ENCODE assay signal across 13 cellular contexts in the genomic region with DNA sequence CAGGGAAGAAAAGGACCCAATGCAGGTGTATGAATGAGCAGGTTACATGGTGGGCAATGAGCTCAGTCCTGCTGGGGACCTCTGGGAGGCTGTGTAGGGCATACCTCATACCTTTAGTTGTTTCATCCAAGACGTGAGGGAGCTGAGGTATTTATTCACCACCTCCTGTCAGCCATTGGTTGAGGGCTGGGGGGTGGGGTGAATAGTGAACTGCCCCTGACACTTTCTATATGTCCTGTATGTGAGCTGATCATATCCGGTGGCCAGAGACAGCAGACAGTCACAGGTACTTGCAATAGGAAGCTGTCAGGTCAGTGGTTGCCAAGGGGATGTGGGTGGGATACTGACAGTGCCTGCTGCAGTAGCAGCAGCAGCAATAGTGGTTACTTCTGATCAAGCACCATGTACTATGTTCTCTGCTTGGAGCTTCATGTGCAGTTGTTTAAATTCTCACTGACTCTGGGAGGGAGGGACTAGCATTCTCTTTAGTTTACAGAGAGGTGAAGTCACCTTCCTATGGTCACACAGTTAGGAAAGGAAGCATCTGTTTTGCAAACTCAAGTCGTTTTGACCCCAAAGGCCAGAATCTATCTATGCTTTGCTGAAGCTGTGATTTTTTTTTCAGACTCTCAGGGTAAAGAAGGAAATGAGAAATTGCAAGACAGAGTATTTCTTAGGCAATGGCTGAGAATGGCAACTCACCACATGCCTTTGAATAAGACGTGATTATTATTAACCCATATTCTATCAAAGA. TPM values are rescaled to one million over a fixed set of nuclear protein-coding genes. Genes with fewer than 3 reads are reported as not detected.
A peak's percentile ranks its signal among the peaks of the same experiment; 100 is the strongest.
DNase-seq lines count a peak whose midpoint lies in the region; ATAC-seq and TF ChIP-seq lines count a peak whose summit lies in the region.
"Had no signal": no experiment of that assay in that cellular context is flagged by ENCODE, and none has a peak within 500 bp of the region (broad histone marks: within the 10 kb centered on the region; RNA-seq: fewer than 3 reads in every experiment).

No MANE protein-coding gene starts in this region.

- no peaks in the 10 kb centered on the region for H3K27me3 Mint-ChIP-seq in stimulated activated memory B cell treated with anti-CD40 and anti-IgM and Interleukin-4, amounts not matched to agents 10 μg/mL and 1 μg/mL and 100 μg/mL, for 72 hours

- H3K4me3 Mint-ChIP-seq in stimulated activated memory B cell treated with anti-CD40 and anti-IgM and Interleukin-4, amounts not matched to agents 10 μg/mL and 1 μg/mL and 100 μg/mL, for 72 hours = no peak overlapping the region
- H3K4me3 Mint-ChIP-seq: GM23338 had no signal

- no peak for ATAC-seq in activated naive CD4-positive, alpha-beta T cell treated with anti-CD3 and anti-CD28 coated beads, Interleukin-2, amount 50 U/mL, for 72 hours
- peak; percentile 59 for ATAC-seq in HG03439 (IDR thresholded peaks at IDR 0.05; ENCODE audit: unreplicated experiment)
- no peak for ATAC-seq in stimulated activated memory B cell treated with anti-CD40 and anti-IgM and Interleukin-4, amounts not matched to agents 10 μg/mL and 1 μg/mL and 100 μg/mL, for 72 hours
- ATAC-seq: GM23338 had no signal

- TF ChIP-seq CTCF in choroid plexus epithelial cell (conservative IDR thresholded peaks at IDR 0.05; ENCODE audit: low read depth, low read length) = no peak

- DNase-seq in activated naive CD4-positive, alpha-beta T cell treated with anti-CD3 and anti-CD28 coated beads, Interleukin-2, amount 50 U/mL, for 72 hours (ENCODE audit: low spot score in 2 of 2) = no peak
- DNase-seq in activated naive CD4-positive, alpha-beta T cell treated with Interleukin-2 at 50 U/mL for 16 hours = no peak
- DNase-seq in choroid plexus epithelial cell (ENCODE audit: low read depth) = peak; percentile 85
- DNase-seq in NCI-H2171 treated with DMSO at 0.1 percent for 48 hours (lab: John Stamatoyannopoulos, UW) = no peak
- DNase-seq in RKO (ENCODE audit: low spot score) = no peak
- DNase-seq in kidney tubule cell (ENCODE audit: low spot score) = no peak
- DNase-seq: AML-193, NCI-H1930 had no signal

- H3K9me3 Mint-ChIP-seq in activated naive CD4-positive, alpha-beta T cell treated with anti-CD3 and anti-CD28 coated beads, Interleukin-2, amount 50 U/mL, for 72 hours = peaks cover 0 to 4% of the 10 kb centered on the region in 2 donors
- H3K9me3 Mint-ChIP-seq in stimulated activated memory B cell treated with anti-CD40 and anti-IgM and Interleukin-4, amounts not matched to agents 10 μg/mL and 1 μg/mL and 100 μg/mL, for 72 hours = no peaks in the 10 kb centered on the region

- H3K27ac Mint-ChIP-seq in activated naive CD4-positive, alpha-beta T cell treated with anti-CD3 and anti-CD28 coated beads, Interleukin-2, amount 50 U/mL, for 72 hours = peak overlapping the region; percentile 16 to 24
- peak overlapping the region; percentile 21 for H3K27ac Mint-ChIP-seq in stimulated activated memory B cell treated with anti-CD40 and anti-IgM and Interleukin-4, amounts not matched to agents 10 μg/mL and 1 μg/mL and 100 μg/mL, for 72 hours
- H3K27ac Mint-ChIP-seq: GM23338 had no signal

- no peak overlapping the region for H3K4me3 ChIP-seq in choroid plexus epithelial cell (ENCODE audit: low read depth, low read length)
- H3K4me3 ChIP-seq: esophagus muscularis mucosa, GM23338, vagina had no signal

- peaks cover 31% of the 10 kb centered on the region for H3K4me1 Mint-ChIP-seq in stimulated activated memory B cell treated with anti-CD40 and anti-IgM and Interleukin-4, amounts not matched to agents 10 μg/mL and 1 μg/mL and 100 μg/mL, for 72 hours

- H3K36me3 Mint-ChIP-seq in activated naive CD4-positive, alpha-beta T cell treated with anti-CD3 and anti-CD28 coated beads, Interleukin-2, amount 50 U/mL, for 72 hours = peaks cover 12 to 23% of the 10 kb centered on the region in 2 donors
- peaks cover 58% of the 10 kb centered on the region for H3K36me3 Mint-ChIP-seq in stimulated activated memory B cell treated with anti-CD40 and anti-IgM and Interleukin-4, amounts not matched to agents 10 μg/mL and 1 μg/mL and 100 μg/mL, for 72 hours

RNA-seq across cellular contexts. Expression of gene MIAT, which starts 54.0 kb away (rescaled TPM):
- total RNA-seq in activated naive CD4-positive, alpha-beta T cell treated with anti-CD3 and anti-CD28 coated beads, Interleukin-2, amount 50 U/mL, for 72 hours = 100 to 1,000 TPM in 1 of 2 donors, 10 to 100 TPM in 1; 11.4 to 138 TPM
